In genomic region chr4:38819569-38819968, GRCh38 we compare ENCODE assay signal across 2 cellular contexts.
A peak's percentile ranks its signal among the peaks of the same experiment; 100 is the strongest.
TF ChIP-seq lines count a peak whose summit lies in the region.

No MANE protein-coding gene starts in this region.

TF ChIP-seq in IMR-90, 13 proteins besides CTCF, POLR2A, EP300 and RAD21:
- TF ChIP-seq MXI1 (IDR thresholded peaks at IDR 0.05; ENCODE audit: borderline replicate concordance, low read depth, low read length) (no peak), USF2 (IDR thresholded peaks at IDR 0.05; ENCODE audit: low read depth, low read length) (no peak), ELK1 (IDR thresholded peaks at IDR 0.05; ENCODE audit: borderline replicate concordance, low read depth, low read length) (no peak), MAFK (IDR thresholded peaks at IDR 0.05; ENCODE audit: low read depth, low read length) (no peak), RCOR1 (IDR thresholded peaks at IDR 0.05; ENCODE audit: insufficient replicate concordance, low read length) (no peak), NFE2L2 (IDR thresholded peaks at IDR 0.05; ENCODE audit: low read depth, low read length) (no peak), MAZ (IDR thresholded peaks at IDR 0.05; ENCODE audit: borderline replicate concordance, low read depth, low read length) (no peak), CHD1 (IDR thresholded peaks at IDR 0.05; ENCODE audit: low read depth, low read length) (no peak), SMC3 (IDR thresholded peaks at IDR 0.05; ENCODE audit: low read depth, low read length) (no peak), CEBPB (IDR thresholded peaks at IDR 0.05; ENCODE audit: low read depth, low read length) (no peak), BHLHE40 (IDR thresholded peaks at IDR 0.05; ENCODE audit: low read depth, low read length) (no peak), FOS (IDR thresholded peaks at IDR 0.05; ENCODE audit: low read depth, low read length) (no peak), RFX5 (IDR thresholded peaks at IDR 0.05; ENCODE audit: low read depth, low read length) (no peak)

TF ChIP-seq in GM12878, 131 proteins besides CTCF, POLR2A, EP300 and RAD21 (continues in another document):
- TF ChIP-seq MAX (IDR thresholded peaks at IDR 0.05; ENCODE audit: low read depth, low read length) (no peak), RB1 (IDR thresholded peaks at IDR 0.05; ENCODE audit: borderline replicate concordance) (no peak), FOXM1 (IDR thresholded peaks at IDR 0.05; ENCODE audit: low read depth, low read length) (peak; percentile 86; the same call in 1 of the 2 replicates), PAX5 (IDR thresholded peaks at IDR 0.05; ENCODE audit: borderline replicate concordance, low read depth, low read length) (peak; percentile 25; the same call in 1 of the 2 replicates), HSF1 (IDR thresholded peaks at IDR 0.05; ENCODE audit: low read depth, low read length) (no peak), ATF2 (IDR thresholded peaks at IDR 0.05; ENCODE audit: low read length) (no peak), SIX5 (IDR thresholded peaks at IDR 0.05; ENCODE audit: low read depth, low read length, severe bottlenecking) (no peak), BACH1 (IDR thresholded peaks at IDR 0.05; ENCODE audit: borderline replicate concordance) (no peak), NKRF (conservative IDR thresholded peaks at IDR 0.05) (no peak), KAT2A (conservative IDR thresholded peaks at IDR 0.05; ENCODE audit: control insufficient read depth, low read depth, low read length) (no peak), SP1 (IDR thresholded peaks at IDR 0.05; ENCODE audit: low read depth, low read length) (no peak), POLR2AphosphoS2 (IDR thresholded peaks at IDR 0.05; ENCODE audit: low read depth, low read length) (no peak), ZBTB11 (CRISPR knock-in tag; IDR thresholded peaks at IDR 0.05) (no peak), REST (IDR thresholded peaks at IDR 0.05; ENCODE audit: low read depth, low read length) (no peak), FOXK2 (IDR thresholded peaks at IDR 0.05) (no peak), LARP7 (IDR thresholded peaks at IDR 0.05) (no peak), ZNF384 (IDR thresholded peaks at IDR 0.05; ENCODE audit: borderline replicate concordance, low read depth, low read length) (no peak), HDAC6 (IDR thresholded peaks at IDR 0.05; ENCODE audit: unreplicated experiment) (no peak), NR2C1 (IDR thresholded peaks at IDR 0.05) (no peak), CHD1 (IDR thresholded peaks at IDR 0.05; ENCODE audit: low read depth, low read length) (no peak), ZZZ3 (IDR thresholded peaks at IDR 0.05; ENCODE audit: control insufficient read depth, insufficient read length, low read depth) (no peak), CUX1 (IDR thresholded peaks at IDR 0.05; ENCODE audit: insufficient replicate concordance, low read depth, low read length) (no peak), RBBP5 (conservative IDR thresholded peaks at IDR 0.05) (no peak), RFX5 (IDR thresholded peaks at IDR 0.05; ENCODE audit: low read depth, low read length) (no peak), MXI1 (IDR thresholded peaks at IDR 0.05; ENCODE audit: low read depth, low read length) (no peak), MTA3 (IDR thresholded peaks at IDR 0.05; ENCODE audit: borderline replicate concordance, low read length) (no peak), BRCA1 (IDR thresholded peaks at IDR 0.05; ENCODE audit: low read depth, low read length) (no peak), E2F8 (IDR thresholded peaks at IDR 0.05; ENCODE audit: low read depth, partially characterized antibody) (no peak), FOS (IDR thresholded peaks at IDR 0.05; ENCODE audit: borderline replicate concordance, extremely low read depth, insufficient read length) (no peak), SUZ12 (IDR thresholded peaks at IDR 0.05; ENCODE audit: unreplicated experiment) (no peak), NFXL1 (IDR thresholded peaks at IDR 0.05; ENCODE audit: borderline replicate concordance) (no peak), CHD2 (IDR thresholded peaks at IDR 0.05; ENCODE audit: borderline replicate concordance, low read depth, low read length) (no peak), SUPT20H (IDR thresholded peaks at IDR 0.05; ENCODE audit: borderline replicate concordance, control insufficient read depth, low read depth, low read length) (no peak)
